15 cellular contexts compared by ENCODE assay signal in genomic region chr2:233288663-233289062, GRCh38. TPM values are rescaled to one million over a fixed set of nuclear protein-coding genes. Genes with fewer than 3 reads are reported as not detected.
A peak's percentile ranks its signal among the peaks of the same experiment; 100 is the strongest.
DNase-seq lines count a peak whose midpoint lies in the region; ATAC-seq and TF ChIP-seq lines count a peak whose summit lies in the region.
"Had no signal": no experiment of that assay in that cellular context is flagged by ENCODE, and none has a peak within 500 bp of the region (broad histone marks: within the 10 kb centered on the region; RNA-seq: fewer than 3 reads in every experiment).

No MANE protein-coding gene starts in this region.

- H3K36me3 Mint-ChIP-seq in effector memory CD8-positive, alpha-beta T cell (ENCODE audit: insufficient read depth), result peaks cover 97% of the 10 kb centered on the region
- H3K36me3 Mint-ChIP-seq in type B pancreatic cell, result peaks cover 42% of the 10 kb centered on the region

- no peak for TF ChIP-seq CTCF in type B pancreatic cell (conservative IDR thresholded peaks at IDR 0.05)

- no peak for ATAC-seq in effector memory CD8-positive, alpha-beta T cell (replicated peaks)
- ATAC-seq in HG03439 (IDR thresholded peaks at IDR 0.05; ENCODE audit: unreplicated experiment), result no peak
- ATAC-seq: pancreas, upper lobe of right lung had no signal

- no peaks in the 10 kb centered on the region for H3K27me3 Mint-ChIP-seq in effector memory CD8-positive, alpha-beta T cell
- H3K27me3 Mint-ChIP-seq in type B pancreatic cell, result no peaks in the 10 kb centered on the region

- no peak overlapping the region for H3K4me3 Mint-ChIP-seq in effector memory CD8-positive, alpha-beta T cell
- no peak overlapping the region for H3K4me3 Mint-ChIP-seq in type B pancreatic cell

- DNase-seq in NCI-H82 (lab: John Stamatoyannopoulos, UW), result peak; percentile 11
- DNase-seq in NCI-H82 treated with DMSO at 0.1 percent for 48 hours (lab: John Stamatoyannopoulos, UW; ENCODE audit: unreplicated experiment), result no peak
- peak; percentile 59 for DNase-seq in NCI-H345 treated with DMSO at 0.1 percent for 48 hours (lab: John Stamatoyannopoulos, UW; ENCODE audit: unreplicated experiment)
- DNase-seq in effector memory CD8-positive, alpha-beta T cell, result no peak
- DNase-seq in putamen (ENCODE audit: low spot score), result peak; percentile 29
- no peak for DNase-seq in type B pancreatic cell (ENCODE audit: extremely low spot score, unreplicated experiment)
- DNase-seq in activated CD8-positive, alpha-beta memory T cell treated with anti-CD3 and anti-CD28 coated beads, Interleukin-2, amount 50 U/mL, for 48 hours, result no peak
- DNase-seq: DMS79 treated with DMSO at 0.1 percent for 48 hours; NCI-H1092 treated with DMSO at 0.1 percent for 48 hours; pancreas; stimulated activated CD4-positive, alpha-beta T cell treated with anti-CD3 and anti-CD28 coated beads, Interleukin-15, amount 100 ng/mL, for 24 hours; upper lobe of right lung had no signal

- H3K4me1 Mint-ChIP-seq in effector memory CD8-positive, alpha-beta T cell (ENCODE audit: low read depth in 2 of 2), result peaks cover 8 to 31% of the 10 kb centered on the region in 2 donors
- no peaks in the 10 kb centered on the region for H3K4me1 Mint-ChIP-seq in type B pancreatic cell (ENCODE audit: unreplicated experiment)

- peak overlapping the region; percentile 25 to 73 for H3K27ac Mint-ChIP-seq in effector memory CD8-positive, alpha-beta T cell
- no peak overlapping the region for H3K27ac Mint-ChIP-seq in type B pancreatic cell

- H3K9me3 Mint-ChIP-seq in effector memory CD8-positive, alpha-beta T cell, result no peaks in the 10 kb centered on the region
- H3K9me3 Mint-ChIP-seq in type B pancreatic cell, result no peaks in the 10 kb centered on the region

RNA-seq across cellular contexts. Expression of gene SAG, which starts 19.0 kb away (rescaled TPM):
- 0.43 TPM in 1 of 2 replicates, not detected in the other for total RNA-seq in type B pancreatic cell (ENCODE audit: low replicate concordance)
- total RNA-seq: chondrocyte, lung microvascular endothelial cell, pancreas, upper lobe of right lung had no signal

RNA-seq across cellular contexts. Expression of gene ATG16L1, which starts 37.2 kb away (rescaled TPM):
- 50.3 and 123 TPM in 2 replicates for total RNA-seq in type B pancreatic cell (ENCODE audit: low replicate concordance)

Comparison
In these comparisons a context has a peak if more than half of its experiments do, and no peak if none do; other contexts are left out.
1. DNase-seq: peak in NCI-H82 (single experiment), NCI-H345 treated with DMSO at 0.1 percent for 48 hours (single experiment) and putamen (single experiment); none in NCI-H82 treated with DMSO at 0.1 percent for 48 hours (single experiment), effector memory CD8-positive, alpha-beta T cell (0 of 3), type B pancreatic cell (single experiment) and activated CD8-positive, alpha-beta memory T cell treated with anti-CD3 and anti-CD28 coated beads, Interleukin-2, amount 50 U/mL, for 48 hours (single experiment).